Comparison of ENCODE assay signal across 1 cellular context in the genomic region with DNA sequence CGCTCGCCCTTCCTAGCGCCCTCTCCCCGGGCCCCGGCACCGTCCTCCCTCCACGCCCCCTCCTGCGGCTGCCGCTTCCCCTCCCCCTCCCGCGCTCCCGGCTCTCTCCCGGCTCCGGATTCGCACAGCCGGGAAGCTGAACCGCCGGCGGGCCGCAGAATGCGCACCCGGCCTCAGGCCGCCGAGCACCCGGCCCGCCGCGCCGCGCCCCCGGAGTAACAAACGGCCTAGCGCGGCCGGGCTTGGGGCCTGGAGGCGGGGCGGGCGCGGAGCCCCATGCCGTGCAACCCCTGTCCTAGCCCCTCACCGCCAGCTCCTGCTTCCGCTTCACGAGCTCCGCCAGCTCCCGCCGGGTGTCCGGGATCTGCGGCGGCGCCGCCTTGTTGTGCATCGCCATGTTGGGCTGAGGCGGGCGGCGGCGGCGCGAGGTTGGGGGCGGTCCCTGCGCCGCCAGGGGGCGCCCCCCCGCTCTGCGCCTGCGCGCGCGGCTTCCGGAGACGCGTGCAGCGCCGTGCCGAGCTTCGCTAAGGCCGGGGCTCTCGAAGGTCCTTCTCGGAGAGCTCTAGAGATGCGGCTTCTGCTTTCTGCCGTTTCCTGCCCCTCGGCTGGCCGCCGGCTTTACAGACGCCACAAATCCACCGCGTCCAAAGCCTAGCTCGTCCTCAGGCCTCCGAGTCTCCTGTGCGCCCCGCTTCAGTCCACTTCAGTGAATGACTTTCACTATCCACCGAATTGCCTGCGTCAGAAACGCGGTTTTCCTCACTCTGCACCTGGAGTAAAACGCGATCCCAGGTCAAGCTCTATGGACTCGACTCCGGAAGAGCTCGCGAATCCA.
TF ChIP-seq lines count a peak whose summit lies in the region.

A gene (minus strand): TSS at position 417 of the 835 bp plus-strand sequence. CDS start 20 bp downstream, at position 397.

TF ChIP-seq in HepG2, 621 proteins besides CTCF, POLR2A, EP300 and RAD21 (continued from another document and continues in another):
- TF ChIP-seq, protein P1, sequence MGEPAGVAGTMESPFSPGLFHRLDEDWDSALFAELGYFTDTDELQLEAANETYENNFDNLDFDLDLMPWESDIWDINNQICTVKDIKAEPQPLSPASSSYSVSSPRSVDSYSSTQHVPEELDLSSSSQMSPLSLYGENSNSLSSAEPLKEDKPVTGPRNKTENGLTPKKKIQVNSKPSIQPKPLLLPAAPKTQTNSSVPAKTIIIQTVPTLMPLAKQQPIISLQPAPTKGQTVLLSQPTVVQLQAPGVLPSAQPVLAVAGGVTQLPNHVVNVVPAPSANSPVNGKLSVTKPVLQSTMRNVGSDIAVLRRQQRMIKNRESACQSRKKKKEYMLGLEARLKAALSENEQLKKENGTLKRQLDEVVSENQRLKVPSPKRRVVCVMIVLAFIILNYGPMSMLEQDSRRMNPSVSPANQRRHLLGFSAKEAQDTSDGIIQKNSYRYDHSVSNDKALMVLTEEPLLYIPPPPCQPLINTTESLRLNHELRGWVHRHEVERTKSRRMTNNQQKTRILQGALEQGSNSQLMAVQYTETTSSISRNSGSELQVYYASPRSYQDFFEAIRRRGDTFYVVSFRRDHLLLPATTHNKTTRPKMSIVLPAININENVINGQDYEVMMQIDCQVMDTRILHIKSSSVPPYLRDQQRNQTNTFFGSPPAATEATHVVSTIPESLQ (CRISPR knock-in tag; conservative IDR thresholded peaks at IDR 0.05): no peak; the same call in 1 of the 2 replicates
- TF ChIP-seq, protein P2, sequence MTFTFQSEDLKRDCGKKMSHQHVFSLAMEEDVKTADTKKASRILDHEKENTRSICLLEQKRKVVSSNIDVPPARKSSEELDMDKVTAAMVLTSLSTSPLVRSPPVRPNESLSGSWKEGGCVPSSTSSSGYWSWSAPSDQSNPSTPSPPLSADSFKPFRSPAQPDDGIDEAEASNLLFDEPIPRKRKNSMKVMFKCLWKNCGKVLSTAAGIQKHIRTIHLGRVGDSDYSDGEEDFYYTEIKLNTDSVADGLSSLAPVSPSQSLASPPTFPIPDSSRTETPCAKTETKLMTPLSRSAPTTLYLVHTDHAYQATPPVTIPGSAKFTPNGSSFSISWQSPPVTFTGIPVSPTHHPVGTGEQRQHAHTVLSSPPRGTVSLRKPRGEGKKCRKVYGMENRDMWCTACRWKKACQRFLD (CRISPR knock-in tag; IDR thresholded peaks at IDR 0.05; ENCODE audit: borderline replicate concordance): peak; percentile 68; the same call in 1 of the 2 replicates
- TF ChIP-seq EEA1 (CRISPR knock-in tag; IDR thresholded peaks at IDR 0.05; ENCODE audit: borderline replicate concordance) (no peak; the same call in 1 of the 2 replicates), ZNF713 (CRISPR knock-in tag; IDR thresholded peaks at IDR 0.05) (no peak), ATF7 (IDR thresholded peaks at IDR 0.05) (no peak), ATF7 (CRISPR knock-in tag; IDR thresholded peaks at IDR 0.05) (no peak), PCBP2 (optimal IDR thresholded peaks at IDR 0.05; ENCODE audit: low read depth, low read length, poor library complexity, severe bottlenecking) (no peak), SKI (IDR thresholded peaks at IDR 0.05; ENCODE audit: partially characterized antibody) (peak; percentile 42), ZNF891 (CRISPR knock-in tag; IDR thresholded peaks at IDR 0.05) (peak; percentile 85; the same call in 1 of the 2 replicates), JUNB (CRISPR knock-in tag; IDR thresholded peaks at IDR 0.05; ENCODE audit: borderline replicate concordance) (no peak), NKX3-1 (CRISPR knock-in tag; IDR thresholded peaks at IDR 0.05) (peak; percentile 92), IKZF4 (CRISPR knock-in tag; IDR thresholded peaks at IDR 0.05; ENCODE audit: borderline replicate concordance, low read depth, not compliant biosample characterization) (no peak), PHB2 (IDR thresholded peaks at IDR 0.05; ENCODE audit: partially characterized antibody) (no peak), ZNF354B (CRISPR knock-in tag; IDR thresholded peaks at IDR 0.05) (no peak), MEF2D (CRISPR knock-in tag; IDR thresholded peaks at IDR 0.05) (peak; percentile 52; the same call in 1 of the 2 replicates), ZNF678 (CRISPR knock-in tag; IDR thresholded peaks at IDR 0.05) (no peak), NR2F1 (CRISPR knock-in tag; IDR thresholded peaks at IDR 0.05) (no peak), ZNF724P (CRISPR knock-in tag; IDR thresholded peaks at IDR 0.05; ENCODE audit: borderline replicate concordance) (0 out of 2 replicates have a peak, but pooled peaks have one; percentile 59), MTF1 (CRISPR knock-in tag; IDR thresholded peaks at IDR 0.05) (peak; percentile 85), ATF1 (CRISPR knock-in tag; IDR thresholded peaks at IDR 0.05) (no peak), ZNF44 (CRISPR knock-in tag; IDR thresholded peaks at IDR 0.05) (no peak), TARDBP (CRISPR knock-in tag; IDR thresholded peaks at IDR 0.05) (peak; percentile 56; the same call in 1 of the 2 replicates), ZNF232 (CRISPR knock-in tag; IDR thresholded peaks at IDR 0.05; ENCODE audit: borderline replicate concordance) (peak; percentile 88), KAT2B (IDR thresholded peaks at IDR 0.05; ENCODE audit: borderline replicate concordance, low read depth, low read length) (no peak), TOPORS (CRISPR knock-in tag; IDR thresholded peaks at IDR 0.05) (no peak; the same call in none of the 2 replicates), TAF15 (IDR thresholded peaks at IDR 0.05; ENCODE audit: low read depth, low read length, poor library complexity, severe bottlenecking) (no peak), POLR2AphosphoS5 (IDR thresholded peaks at IDR 0.05; ENCODE audit: low read depth, low read length) (peak; percentile 70; the same call in 1 of the 2 replicates), ZFP36L1 (CRISPR knock-in tag; IDR thresholded peaks at IDR 0.05) (peak; percentile 85; the same call in 1 of the 2 replicates), YEATS2 (CRISPR knock-in tag; IDR thresholded peaks at IDR 0.05; ENCODE audit: borderline replicate concordance) (peak; percentile 39), ZNF644 (CRISPR knock-in tag; IDR thresholded peaks at IDR 0.05; ENCODE audit: low read depth) (no peak), SETDB1 (CRISPR knock-in tag; IDR thresholded peaks at IDR 0.05; ENCODE audit: borderline replicate concordance) (no peak), ZNF382 (CRISPR knock-in tag; IDR thresholded peaks at IDR 0.05; ENCODE audit: borderline replicate concordance) (no peak), ZNF781 (CRISPR knock-in tag; IDR thresholded peaks at IDR 0.05; ENCODE audit: borderline replicate concordance, not compliant biosample characterization) (no peak), ZNF207 (IDR thresholded peaks at IDR 0.05; ENCODE audit: borderline replicate concordance) (no peak), HOXA7 (CRISPR knock-in tag; IDR thresholded peaks at IDR 0.05) (no peak), ZSCAN31 (CRISPR knock-in tag; IDR thresholded peaks at IDR 0.05; ENCODE audit: low read depth) (no peak; the same call in 1 of the 2 replicates), ZNF468 (CRISPR knock-in tag; IDR thresholded peaks at IDR 0.05) (no peak)
- TF ChIP-seq, protein P3, sequence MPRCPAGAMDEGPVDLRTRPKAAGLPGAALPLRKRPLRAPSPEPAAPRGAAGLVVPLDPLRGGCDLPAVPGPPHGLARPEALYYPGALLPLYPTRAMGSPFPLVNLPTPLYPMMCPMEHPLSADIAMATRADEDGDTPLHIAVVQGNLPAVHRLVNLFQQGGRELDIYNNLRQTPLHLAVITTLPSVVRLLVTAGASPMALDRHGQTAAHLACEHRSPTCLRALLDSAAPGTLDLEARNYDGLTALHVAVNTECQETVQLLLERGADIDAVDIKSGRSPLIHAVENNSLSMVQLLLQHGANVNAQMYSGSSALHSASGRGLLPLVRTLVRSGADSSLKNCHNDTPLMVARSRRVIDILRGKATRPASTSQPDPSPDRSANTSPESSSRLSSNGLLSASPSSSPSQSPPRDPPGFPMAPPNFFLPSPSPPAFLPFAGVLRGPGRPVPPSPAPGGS (CRISPR knock-in tag; IDR thresholded peaks at IDR 0.05): peak; percentile 94; the same call in 1 of the 2 replicates
- TF ChIP-seq, protein P4, sequence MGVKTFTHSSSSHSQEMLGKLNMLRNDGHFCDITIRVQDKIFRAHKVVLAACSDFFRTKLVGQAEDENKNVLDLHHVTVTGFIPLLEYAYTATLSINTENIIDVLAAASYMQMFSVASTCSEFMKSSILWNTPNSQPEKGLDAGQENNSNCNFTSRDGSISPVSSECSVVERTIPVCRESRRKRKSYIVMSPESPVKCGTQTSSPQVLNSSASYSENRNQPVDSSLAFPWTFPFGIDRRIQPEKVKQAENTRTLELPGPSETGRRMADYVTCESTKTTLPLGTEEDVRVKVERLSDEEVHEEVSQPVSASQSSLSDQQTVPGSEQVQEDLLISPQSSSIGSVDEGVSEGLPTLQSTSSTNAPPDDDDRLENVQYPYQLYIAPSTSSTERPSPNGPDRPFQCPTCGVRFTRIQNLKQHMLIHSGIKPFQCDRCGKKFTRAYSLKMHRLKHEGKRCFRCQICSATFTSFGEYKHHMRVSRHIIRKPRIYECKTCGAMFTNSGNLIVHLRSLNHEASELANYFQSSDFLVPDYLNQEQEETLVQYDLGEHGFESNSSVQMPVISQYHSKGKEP (CRISPR knock-in tag; IDR thresholded peaks at IDR 0.05): no peak
- TF ChIP-seq, protein P5, sequence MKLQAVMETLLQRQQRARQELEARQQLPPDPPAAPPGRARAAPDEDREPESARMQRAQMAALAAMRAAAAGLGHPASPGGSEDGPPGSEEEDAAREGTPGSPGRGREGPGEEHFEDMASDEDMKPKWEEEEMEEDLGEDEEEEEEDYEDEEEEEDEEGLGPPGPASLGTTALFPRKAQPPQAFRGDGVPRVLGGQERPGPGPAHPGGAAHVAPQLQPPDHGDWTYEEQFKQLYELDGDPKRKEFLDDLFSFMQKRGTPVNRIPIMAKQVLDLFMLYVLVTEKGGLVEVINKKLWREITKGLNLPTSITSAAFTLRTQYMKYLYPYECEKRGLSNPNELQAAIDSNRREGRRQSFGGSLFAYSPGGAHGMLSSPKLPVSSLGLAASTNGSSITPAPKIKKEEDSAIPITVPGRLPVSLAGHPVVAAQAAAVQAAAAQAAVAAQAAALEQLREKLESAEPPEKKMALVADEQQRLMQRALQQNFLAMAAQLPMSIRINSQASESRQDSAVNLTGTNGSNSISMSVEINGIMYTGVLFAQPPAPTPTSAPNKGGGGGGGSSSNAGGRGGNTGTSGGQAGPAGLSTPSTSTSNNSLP (IDR thresholded peaks at IDR 0.05; ENCODE audit: low read depth, low read length): no peak
- TF ChIP-seq, protein P6, sequence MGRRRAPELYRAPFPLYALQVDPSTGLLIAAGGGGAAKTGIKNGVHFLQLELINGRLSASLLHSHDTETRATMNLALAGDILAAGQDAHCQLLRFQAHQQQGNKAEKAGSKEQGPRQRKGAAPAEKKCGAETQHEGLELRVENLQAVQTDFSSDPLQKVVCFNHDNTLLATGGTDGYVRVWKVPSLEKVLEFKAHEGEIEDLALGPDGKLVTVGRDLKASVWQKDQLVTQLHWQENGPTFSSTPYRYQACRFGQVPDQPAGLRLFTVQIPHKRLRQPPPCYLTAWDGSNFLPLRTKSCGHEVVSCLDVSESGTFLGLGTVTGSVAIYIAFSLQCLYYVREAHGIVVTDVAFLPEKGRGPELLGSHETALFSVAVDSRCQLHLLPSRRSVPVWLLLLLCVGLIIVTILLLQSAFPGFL (CRISPR knock-in tag; IDR thresholded peaks at IDR 0.05): no peak
- TF ChIP-seq, protein P7, sequence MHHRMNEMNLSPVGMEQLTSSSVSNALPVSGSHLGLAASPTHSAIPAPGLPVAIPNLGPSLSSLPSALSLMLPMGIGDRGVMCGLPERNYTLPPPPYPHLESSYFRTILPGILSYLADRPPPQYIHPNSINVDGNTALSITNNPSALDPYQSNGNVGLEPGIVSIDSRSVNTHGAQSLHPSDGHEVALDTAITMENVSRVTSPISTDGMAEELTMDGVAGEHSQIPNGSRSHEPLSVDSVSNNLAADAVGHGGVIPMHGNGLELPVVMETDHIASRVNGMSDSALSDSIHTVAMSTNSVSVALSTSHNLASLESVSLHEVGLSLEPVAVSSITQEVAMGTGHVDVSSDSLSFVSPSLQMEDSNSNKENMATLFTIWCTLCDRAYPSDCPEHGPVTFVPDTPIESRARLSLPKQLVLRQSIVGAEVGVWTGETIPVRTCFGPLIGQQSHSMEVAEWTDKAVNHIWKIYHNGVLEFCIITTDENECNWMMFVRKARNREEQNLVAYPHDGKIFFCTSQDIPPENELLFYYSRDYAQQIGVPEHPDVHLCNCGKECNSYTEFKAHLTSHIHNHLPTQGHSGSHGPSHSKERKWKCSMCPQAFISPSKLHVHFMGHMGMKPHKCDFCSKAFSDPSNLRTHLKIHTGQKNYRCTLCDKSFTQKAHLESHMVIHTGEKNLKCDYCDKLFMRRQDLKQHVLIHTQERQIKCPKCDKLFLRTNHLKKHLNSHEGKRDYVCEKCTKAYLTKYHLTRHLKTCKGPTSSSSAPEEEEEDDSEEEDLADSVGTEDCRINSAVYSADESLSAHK (CRISPR knock-in tag; IDR thresholded peaks at IDR 0.05; ENCODE audit: borderline replicate concordance): no peak
- TF ChIP-seq, protein P8, sequence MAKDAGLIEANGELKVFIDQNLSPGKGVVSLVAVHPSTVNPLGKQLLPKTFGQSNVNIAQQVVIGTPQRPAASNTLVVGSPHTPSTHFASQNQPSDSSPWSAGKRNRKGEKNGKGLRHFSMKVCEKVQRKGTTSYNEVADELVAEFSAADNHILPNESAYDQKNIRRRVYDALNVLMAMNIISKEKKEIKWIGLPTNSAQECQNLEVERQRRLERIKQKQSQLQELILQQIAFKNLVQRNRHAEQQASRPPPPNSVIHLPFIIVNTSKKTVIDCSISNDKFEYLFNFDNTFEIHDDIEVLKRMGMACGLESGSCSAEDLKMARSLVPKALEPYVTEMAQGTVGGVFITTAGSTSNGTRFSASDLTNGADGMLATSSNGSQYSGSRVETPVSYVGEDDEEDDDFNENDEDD (CRISPR knock-in tag; IDR thresholded peaks at IDR 0.05; ENCODE audit: borderline replicate concordance): peak; percentile 68; the same call in 1 of the 2 replicates
- TF ChIP-seq, protein P9, sequence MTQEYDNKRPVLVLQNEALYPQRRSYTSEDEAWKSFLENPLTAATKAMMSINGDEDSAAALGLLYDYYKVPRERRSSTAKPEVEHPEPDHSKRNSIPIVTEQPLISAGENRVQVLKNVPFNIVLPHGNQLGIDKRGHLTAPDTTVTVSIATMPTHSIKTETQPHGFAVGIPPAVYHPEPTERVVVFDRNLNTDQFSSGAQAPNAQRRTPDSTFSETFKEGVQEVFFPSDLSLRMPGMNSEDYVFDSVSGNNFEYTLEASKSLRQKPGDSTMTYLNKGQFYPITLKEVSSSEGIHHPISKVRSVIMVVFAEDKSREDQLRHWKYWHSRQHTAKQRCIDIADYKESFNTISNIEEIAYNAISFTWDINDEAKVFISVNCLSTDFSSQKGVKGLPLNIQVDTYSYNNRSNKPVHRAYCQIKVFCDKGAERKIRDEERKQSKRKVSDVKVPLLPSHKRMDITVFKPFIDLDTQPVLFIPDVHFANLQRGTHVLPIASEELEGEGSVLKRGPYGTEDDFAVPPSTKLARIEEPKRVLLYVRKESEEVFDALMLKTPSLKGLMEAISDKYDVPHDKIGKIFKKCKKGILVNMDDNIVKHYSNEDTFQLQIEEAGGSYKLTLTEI (CRISPR knock-in tag; conservative IDR thresholded peaks at IDR 0.05): no peak
- TF ChIP-seq, protein P10, sequence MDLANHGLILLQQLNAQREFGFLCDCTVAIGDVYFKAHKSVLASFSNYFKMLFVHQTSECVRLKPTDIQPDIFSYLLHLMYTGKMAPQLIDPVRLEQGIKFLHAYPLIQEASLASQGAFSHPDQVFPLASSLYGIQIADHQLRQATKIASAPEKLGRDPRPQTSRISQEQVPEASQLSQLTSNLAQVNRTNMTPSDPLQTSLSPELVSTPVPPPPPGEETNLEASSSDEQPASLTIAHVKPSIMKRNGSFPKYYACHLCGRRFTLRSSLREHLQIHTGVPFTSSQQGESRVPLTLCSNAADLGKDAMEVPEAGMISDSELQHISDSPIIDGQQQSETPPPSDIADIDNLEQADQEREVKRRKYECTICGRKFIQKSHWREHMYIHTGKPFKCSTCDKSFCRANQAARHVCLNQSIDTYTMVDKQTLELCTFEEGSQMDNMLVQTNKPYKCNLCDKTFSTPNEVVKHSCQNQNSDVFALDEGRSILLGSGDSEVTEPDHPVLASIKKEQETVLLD (CRISPR knock-in tag; IDR thresholded peaks at IDR 0.05; ENCODE audit: low read depth): no peak; the same call in none of the 2 replicates
